ENCODE assay signal across 2 cellular contexts in the genomic region with DNA sequence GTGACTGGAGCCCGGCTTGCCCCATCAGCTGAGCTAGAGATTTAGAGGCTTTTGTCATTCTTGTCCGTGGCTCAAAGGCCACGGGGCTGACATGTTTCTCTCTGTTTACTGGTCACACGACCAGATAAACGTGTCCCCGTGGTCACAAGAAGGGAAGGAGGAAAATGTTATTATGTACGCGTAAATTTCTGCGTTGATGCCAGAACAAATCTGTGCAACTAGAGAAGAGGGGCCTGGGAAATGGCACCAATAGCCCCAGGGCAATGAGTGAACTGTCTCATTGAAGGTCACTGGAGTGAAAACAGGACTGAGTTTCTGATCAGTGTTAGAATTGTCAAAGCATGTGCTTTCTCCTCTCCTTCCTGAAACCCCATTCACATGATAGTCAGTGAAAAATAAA.
TF ChIP-seq lines count a peak whose summit lies in the region.

No MANE protein-coding gene starts in this region.

TF ChIP-seq in SK-N-SH, 30 proteins besides CTCF, POLR2A, EP300 and RAD21 (continued from another document):
- TF ChIP-seq, protein P1, sequence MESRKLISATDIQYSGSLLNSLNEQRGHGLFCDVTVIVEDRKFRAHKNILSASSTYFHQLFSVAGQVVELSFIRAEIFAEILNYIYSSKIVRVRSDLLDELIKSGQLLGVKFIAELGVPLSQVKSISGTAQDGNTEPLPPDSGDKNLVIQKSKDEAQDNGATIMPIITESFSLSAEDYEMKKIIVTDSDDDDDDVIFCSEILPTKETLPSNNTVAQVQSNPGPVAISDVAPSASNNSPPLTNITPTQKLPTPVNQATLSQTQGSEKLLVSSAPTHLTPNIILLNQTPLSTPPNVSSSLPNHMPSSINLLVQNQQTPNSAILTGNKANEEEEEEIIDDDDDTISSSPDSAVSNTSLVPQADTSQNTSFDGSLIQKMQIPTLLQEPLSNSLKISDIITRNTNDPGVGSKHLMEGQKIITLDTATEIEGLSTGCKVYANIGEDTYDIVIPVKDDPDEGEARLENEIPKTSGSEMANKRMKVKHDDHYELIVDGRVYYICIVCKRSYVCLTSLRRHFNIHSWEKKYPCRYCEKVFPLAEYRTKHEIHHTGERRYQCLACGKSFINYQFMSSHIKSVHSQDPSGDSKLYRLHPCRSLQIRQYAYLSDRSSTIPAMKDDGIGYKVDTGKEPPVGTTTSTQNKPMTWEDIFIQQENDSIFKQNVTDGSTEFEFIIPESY (IDR thresholded peaks at IDR 0.05; ENCODE audit: borderline replicate concordance, low read depth), result no peak
- no peak for TF ChIP-seq EZH2phosphoT487 (IDR thresholded peaks at IDR 0.05; ENCODE audit: borderline replicate concordance, low read depth)
- no peak for TF ChIP-seq FOSL2 (IDR thresholded peaks at IDR 0.05; ENCODE audit: borderline replicate concordance, low read depth)
- TF ChIP-seq TAF1 (IDR thresholded peaks at IDR 0.05; ENCODE audit: borderline replicate concordance, low read depth, low read length), result no peak
- no peak for TF ChIP-seq YY1 (IDR thresholded peaks at IDR 0.05; ENCODE audit: low read depth)
- TF ChIP-seq MEF2A (IDR thresholded peaks at IDR 0.05; ENCODE audit: borderline replicate concordance, low read depth), result no peak
- no peak for TF ChIP-seq TCF12 (IDR thresholded peaks at IDR 0.05)
- no peak for TF ChIP-seq SIN3A (IDR thresholded peaks at IDR 0.05; ENCODE audit: borderline replicate concordance, low read depth, low read length)
- no peak for TF ChIP-seq MXI1 (IDR thresholded peaks at IDR 0.05; ENCODE audit: low read depth, low read length)
- TF ChIP-seq GATA2 (CRISPR knock-in tag; IDR thresholded peaks at IDR 0.05), result no peak
- no peak for TF ChIP-seq GABPA (IDR thresholded peaks at IDR 0.05; ENCODE audit: low read depth)
- TF ChIP-seq RFX5 (IDR thresholded peaks at IDR 0.05; ENCODE audit: low read length), result no peak
- TF ChIP-seq POLR2AphosphoS5 (IDR thresholded peaks at IDR 0.05; ENCODE audit: low read depth, low read length), result no peak
- TF ChIP-seq CHD2 (IDR thresholded peaks at IDR 0.05; ENCODE audit: low read length, partially characterized antibody), result no peak
- TF ChIP-seq NRF1 (IDR thresholded peaks at IDR 0.05; ENCODE audit: low read depth, low read length), result no peak

TF ChIP-seq in SK-N-SH treated with all-trans-retinoic acid at 6 μM for 48 hours, 23 proteins besides CTCF, POLR2A, EP300 and RAD21 (continued from another document):
- TF ChIP-seq, protein P2, sequence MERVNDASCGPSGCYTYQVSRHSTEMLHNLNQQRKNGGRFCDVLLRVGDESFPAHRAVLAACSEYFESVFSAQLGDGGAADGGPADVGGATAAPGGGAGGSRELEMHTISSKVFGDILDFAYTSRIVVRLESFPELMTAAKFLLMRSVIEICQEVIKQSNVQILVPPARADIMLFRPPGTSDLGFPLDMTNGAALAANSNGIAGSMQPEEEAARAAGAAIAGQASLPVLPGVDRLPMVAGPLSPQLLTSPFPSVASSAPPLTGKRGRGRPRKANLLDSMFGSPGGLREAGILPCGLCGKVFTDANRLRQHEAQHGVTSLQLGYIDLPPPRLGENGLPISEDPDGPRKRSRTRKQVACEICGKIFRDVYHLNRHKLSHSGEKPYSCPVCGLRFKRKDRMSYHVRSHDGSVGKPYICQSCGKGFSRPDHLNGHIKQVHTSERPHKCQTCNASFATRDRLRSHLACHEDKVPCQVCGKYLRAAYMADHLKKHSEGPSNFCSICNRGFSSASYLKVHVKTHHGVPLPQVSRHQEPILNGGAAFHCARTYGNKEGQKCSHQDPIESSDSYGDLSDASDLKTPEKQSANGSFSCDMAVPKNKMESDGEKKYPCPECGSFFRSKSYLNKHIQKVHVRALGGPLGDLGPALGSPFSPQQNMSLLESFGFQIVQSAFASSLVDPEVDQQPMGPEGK (CRISPR knock-in tag; IDR thresholded peaks at IDR 0.05; ENCODE audit: borderline replicate concordance), result no peak
